ENCODE assay signal across 19 cellular contexts in genomic region chr2:173623411-173624076, GRCh38.
DNase-seq lines count a peak whose midpoint lies in the region; ATAC-seq and TF ChIP-seq lines count a peak whose summit lies in the region.
"Had no signal": no experiment of that assay in that cellular context is flagged by ENCODE, and none has a peak within 500 bp of the region (broad histone marks: within the 10 kb centered on the region; RNA-seq: fewer than 3 reads in every experiment).

No MANE protein-coding gene starts in this region.

- peak overlapping the region; percentile 17 for H3K27ac Mint-ChIP-seq in neural crest cell (ENCODE audit: unreplicated experiment)
- H3K27ac Mint-ChIP-seq: CD8-positive, alpha-beta T cell had no signal

- H3K4me1 Mint-ChIP-seq in neural crest cell = peaks cover 19% of the 10 kb centered on the region

- H3K9me3 Mint-ChIP-seq in neural crest cell = peaks cover 9% of the 10 kb centered on the region
- H3K9me3 Mint-ChIP-seq: CD8-positive, alpha-beta T cell had no signal

- H3K4me1 ChIP-seq in SJCRH30 (peaks cover 19% of the 10 kb centered on the region), iPS-15b (ENCODE audit: control insufficient read depth, insufficient read depth, low read length) (peaks cover 5% of the 10 kb centered on the region)
- H3K4me1 ChIP-seq: SJSA1 had no signal

- H3K36me3 Mint-ChIP-seq in neural crest cell (ENCODE audit: low read depth) = no peaks in the 10 kb centered on the region
- H3K36me3 Mint-ChIP-seq: CD8-positive, alpha-beta T cell had no signal

- H3K4me3 ChIP-seq in SJCRH30 (no peak overlapping the region), iPS-15b (ENCODE audit: low read depth, low read length) (no peak overlapping the region)
- H3K4me3 ChIP-seq: BLaER1 treated with 17β-estradiol and CSF1 and Interleukin-3, amounts not matched to agents 10 nM and 100 nM; SJSA1 had no signal

- no peak for ATAC-seq in GM18858 (IDR thresholded peaks at IDR 0.05; ENCODE audit: unreplicated experiment)
- ATAC-seq: CD8-positive, alpha-beta T cell; PC-3 had no signal

- H3K9me3 ChIP-seq in SJCRH30 (replicated peaks) (0 out of 2 replicates have a peak, but pooled peaks cover 4% of the 10 kb centered on the region), iPS-15b (ENCODE audit: control insufficient read depth, insufficient read depth, low read length) (no peaks in the 10 kb centered on the region)
- H3K9me3 ChIP-seq: SJSA1 had no signal

- no peaks in the 10 kb centered on the region for H3K27me3 Mint-ChIP-seq in neural crest cell (ENCODE audit: low read depth)

- H3K27me3 ChIP-seq in SJCRH30 = no peaks in the 10 kb centered on the region
- no peaks in the 10 kb centered on the region for H3K27me3 ChIP-seq in iPS-15b (ENCODE audit: control insufficient read depth, insufficient read depth, low read length)
- H3K27me3 ChIP-seq: BLaER1 treated with 17β-estradiol and CSF1 and Interleukin-3, amounts not matched to agents 10 nM and 100 nM; SJSA1 had no signal

- H3K36me3 ChIP-seq in SJCRH30 = no peaks in the 10 kb centered on the region
- no peaks in the 10 kb centered on the region for H3K36me3 ChIP-seq in iPS-15b (ENCODE audit: control insufficient read depth, insufficient read depth, low read length)
- H3K36me3 ChIP-seq: BLaER1 treated with 17β-estradiol and CSF1 and Interleukin-3, amounts not matched to agents 10 nM and 100 nM; SJSA1 had no signal

- peak overlapping the region; percentile 40 for H3K9ac ChIP-seq in iPS-15b (ENCODE audit: low read depth, low read length)
- H3K9ac ChIP-seq: BLaER1 treated with 17β-estradiol and CSF1 and Interleukin-3, amounts not matched to agents 10 nM and 100 nM had no signal

- H3K27ac ChIP-seq in SJCRH30 = peak overlapping the region; percentile 85
- H3K27ac ChIP-seq: BLaER1 treated with 17β-estradiol and CSF1 and Interleukin-3, amounts not matched to agents 10 nM and 100 nM; SJSA1 had no signal

- no peak overlapping the region for H3K4me3 Mint-ChIP-seq in neural crest cell
- H3K4me3 Mint-ChIP-seq: CD8-positive, alpha-beta T cell had no signal

- DNase-seq in HuH-7.5 (ENCODE audit: low spot score) (peak; percentile 19), SJCRH30 (peak; percentile 63 to 81), neural crest cell (ENCODE audit: low read depth, low spot score) (no peak), mucosa of gallbladder (ENCODE audit: low spot score) (no peak), NCI-H2029 (lab: John Stamatoyannopoulos, UW) (no peak)
- no peak for DNase-seq in stimulated activated naive CD4-positive, alpha-beta T cell (lab: John Stamatoyannopoulos, UW)
- DNase-seq: Calu3; CD8-positive, alpha-beta T cell; HCEC 1CT; MM.1S; NCI-H1092 treated with DMSO at 0.1 percent for 48 hours; NCI-H146; NCI-H2081; NCI-H510A treated with DMSO at 0.1 percent for 48 hours; PC-3 had no signal

- TF ChIP-seq CTCF in neural crest cell (conservative IDR thresholded peaks at IDR 0.05) = no peak

Comparison
In these comparisons a context has a peak if more than half of its experiments do, and no peak if none do; other contexts are left out.
1. DNase-seq: peak in HuH-7.5 (single experiment) and SJCRH30 (2 of 2); none in neural crest cell (single experiment), stimulated activated naive CD4-positive, alpha-beta T cell (0 of 6), mucosa of gallbladder (single experiment) and NCI-H2029 (single experiment).